ENCODE assay signal across 8 cellular contexts in genomic region chr11:58576792-58577440, GRCh38. TPM values are rescaled to one million over a fixed set of nuclear protein-coding genes. Genes with fewer than 3 reads are reported as not detected.
DNase-seq lines count a peak whose midpoint lies in the region; ATAC-seq and TF ChIP-seq lines count a peak whose summit lies in the region.

No MANE protein-coding gene starts in this region.

- H3K27me3 ChIP-seq in GM06990 (replicated peaks; ENCODE audit: control insufficient read depth, insufficient read depth, low read length) (no peaks in the 10 kb centered on the region), OCI-LY3 (ENCODE audit: low read depth, low read length) (no peaks in the 10 kb centered on the region), mucosa of rectum (ENCODE audit: control insufficient read depth in 2 of 2, insufficient read depth in 2 of 2, low read length in 2 of 2) (no peaks in the 10 kb centered on the region)

- H3K9ac ChIP-seq in OCI-LY3 (ENCODE audit: low read length) (peak overlapping the region; percentile 95), mucosa of rectum (ENCODE audit: low read depth in 1 of 2, low read length in 2 of 2) (peak overlapping the region; percentile 99)

- peak overlapping the region; percentile 92 for H3K4me2 ChIP-seq in OCI-LY3 (ENCODE audit: low read length)

- ATAC-seq in GM18867 (IDR thresholded peaks at IDR 0.05; ENCODE audit: unreplicated experiment), result no peak
- no peak for ATAC-seq in omental fat pad (ENCODE audit: low FRiP score)

- DNase-seq in A172 (ENCODE audit: low spot score) (peak; percentile 30), GM06990 (ENCODE audit: extremely low read depth, insufficient read length) (peak; percentile 29), NCI-H2107 (lab: John Stamatoyannopoulos, UW) (no peak), omental fat pad (ENCODE audit: low spot score) (no peak)

- H3K4me1 ChIP-seq in OCI-LY3 (ENCODE audit: low read length) (peaks cover 53% of the 10 kb centered on the region), mucosa of rectum (ENCODE audit: control insufficient read depth in 2 of 2, insufficient read depth in 2 of 2, low read length in 2 of 2) (peaks cover 28 to 44% of the 10 kb centered on the region in 2 donors)

- H3K4me1 Mint-ChIP-seq in dendritic cell treated with granulocyte-macrophage colony-stimulating factor and Interleukin-4, amounts not matched to agents 40 ng/mL and 50 ng/mL, for 4 days (ENCODE audit: low read depth), result peaks cover 50% of the 10 kb centered on the region

- peaks cover 63% of the 10 kb centered on the region for H3K79me2 ChIP-seq in OCI-LY3 (ENCODE audit: low read length)

- H4K20me1 ChIP-seq in OCI-LY3 (ENCODE audit: insufficient read depth, low read length), result peaks cover 23% of the 10 kb centered on the region

- H3K36me3 ChIP-seq in GM06990 (ENCODE audit: control insufficient read depth, insufficient read depth, low read length) (no peaks in the 10 kb centered on the region), OCI-LY3 (replicated peaks; ENCODE audit: low read depth, low read length) (peaks cover 9% of the 10 kb centered on the region), mucosa of rectum (ENCODE audit: control insufficient read depth in 2 of 2, insufficient read depth in 2 of 2, low read length in 2 of 2) (no peaks in the 10 kb centered on the region)

- no peak overlapping the region for H2AFZ ChIP-seq in OCI-LY3 (ENCODE audit: low read depth, low read length)

- peak; percentile 7 for TF ChIP-seq CTCF in GM06990 (IDR thresholded peaks at IDR 0.05; ENCODE audit: insufficient read depth, low read length, poor library complexity, severe bottlenecking)
- peak; percentile 60 for TF ChIP-seq CTCF in OCI-LY3 (IDR thresholded peaks at IDR 0.05; ENCODE audit: low read depth, low read length)
- no peak for TF ChIP-seq CTCF in omental fat pad (IDR thresholded peaks at IDR 0.05)

- H3K27ac ChIP-seq in OCI-LY3 (ENCODE audit: low read length) (peak overlapping the region; percentile 94), mucosa of rectum (ENCODE audit: low read depth in 2 of 2, low read length in 2 of 2) (peak overlapping the region; percentile 96 to 100)

- H3K27me3 Mint-ChIP-seq in dendritic cell treated with granulocyte-macrophage colony-stimulating factor and Interleukin-4, amounts not matched to agents 40 ng/mL and 50 ng/mL, for 4 days, result no peaks in the 10 kb centered on the region

- peaks cover 39% of the 10 kb centered on the region for H3K36me3 Mint-ChIP-seq in dendritic cell treated with granulocyte-macrophage colony-stimulating factor and Interleukin-4, amounts not matched to agents 40 ng/mL and 50 ng/mL, for 4 days (ENCODE audit: low read depth)

- peak overlapping the region; percentile 100 for H3K4me3 Mint-ChIP-seq in dendritic cell treated with granulocyte-macrophage colony-stimulating factor and Interleukin-4, amounts not matched to agents 40 ng/mL and 50 ng/mL, for 4 days

- no peaks in the 10 kb centered on the region for H3K9me3 Mint-ChIP-seq in dendritic cell treated with granulocyte-macrophage colony-stimulating factor and Interleukin-4, amounts not matched to agents 40 ng/mL and 50 ng/mL, for 4 days

- intact Hi-C loops in dendritic cell treated with granulocyte-macrophage colony-stimulating factor and Interleukin-4, amounts not matched to agents 40 ng/mL and 50 ng/mL, for 4 days (cut with micrococcal nuclease), result loop anchor here (5.0 to 10.0 kb wide), 4 partner anchors 100 to 708 kb away; partner anchors contain the start of gene MPEG1

- H3K4me3 ChIP-seq in GM06990 (replicated peaks; ENCODE audit: low read depth, low read length) (peak overlapping the region; percentile 96), OCI-LY3 (ENCODE audit: low read length) (peak overlapping the region; percentile 75), mucosa of rectum (ENCODE audit: low read length in 2 of 2) (peak overlapping the region; percentile 97 to 98)

- H3K9me3 ChIP-seq in OCI-LY3 (ENCODE audit: insufficient read depth, low read length) (no peaks in the 10 kb centered on the region), mucosa of rectum (ENCODE audit: control insufficient read depth in 2 of 2, low read length in 2 of 2) (no peaks in the 10 kb centered on the region)

- peak overlapping the region; percentile 99 for H3K27ac Mint-ChIP-seq in dendritic cell treated with granulocyte-macrophage colony-stimulating factor and Interleukin-4, amounts not matched to agents 40 ng/mL and 50 ng/mL, for 4 days

RNA-seq across cellular contexts. Expression of gene LPXN, which starts 1.3 kb away (rescaled TPM):
- 0.84 and 1.8 TPM in 2 replicates for total RNA-seq in A172 (2014; rRNA removed; shearing (Covaris generic))
- total RNA-seq in omental fat pad, result 10 to 100 TPM in 3 of 4 donors, 1 to 10 TPM in 1; 9.8 to 40.7 (median 15.1) TPM

RNA-seq across cellular contexts. Expression of gene ZFP91, which starts 1.9 kb away (rescaled TPM):
- total RNA-seq in A172 (2014; rRNA removed; shearing (Covaris generic)), result 49.2 and 60.5 TPM in 2 replicates
- 10 to 100 TPM; 40.9 to 49.8 (median 46.6) TPM for total RNA-seq in omental fat pad

RNA-seq across cellular contexts. Expression of gene CNTF, which starts 45.5 kb away (rescaled TPM):
- 0.07 and 0.41 TPM in 2 replicates for total RNA-seq in A172 (2014; rRNA removed; shearing (Covaris generic))
- 1 to 10 TPM; 2.1 to 2.5 (median 2.4) TPM for total RNA-seq in omental fat pad

Comparison
In these comparisons a context has a peak if more than half of its experiments do, and no peak if none do; other contexts are left out.
1. DNase-seq: peak in A172 (single experiment) and GM06990 (single experiment); none in NCI-H2107 (single experiment) and omental fat pad (single experiment).
2. CTCF ChIP-seq: peak in GM06990 (single experiment) and OCI-LY3 (single experiment); none in omental fat pad (0 of 3).
3. Peak in every context shown above with its lines, with median percentiles within 50 percentile points of each other: H3K4me3 ChIP-seq.